7 cellular contexts compared by ENCODE assay signal in the genomic region with DNA sequence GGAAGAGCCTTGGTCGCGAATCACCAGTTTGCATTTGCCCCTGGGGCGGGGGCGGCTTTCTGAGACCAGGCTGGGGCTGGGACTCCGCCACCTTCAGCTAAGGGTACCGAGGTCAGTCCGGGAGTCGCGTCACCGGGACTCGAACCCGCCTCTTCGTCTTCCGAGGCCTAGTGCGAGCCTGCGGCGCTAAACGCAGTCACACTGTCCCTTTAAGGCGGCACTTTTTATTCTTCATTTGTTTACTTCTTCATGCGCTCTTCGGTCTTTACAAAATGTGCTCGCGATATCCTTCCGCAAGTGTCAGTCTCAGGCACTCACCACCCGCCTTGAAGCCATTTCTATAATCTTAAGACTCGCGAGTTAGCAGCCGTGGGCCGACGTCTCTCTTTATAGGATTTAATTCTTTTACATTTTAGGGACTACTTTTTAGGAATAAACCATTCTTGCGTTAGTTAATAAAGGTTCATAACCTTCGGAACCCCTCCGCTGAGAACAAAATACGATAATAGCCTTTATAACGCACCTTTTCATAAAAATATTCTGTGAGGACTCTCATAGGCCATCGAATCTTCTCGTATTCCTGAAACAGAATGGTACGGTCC. TPM values are rescaled to one million over a fixed set of nuclear protein-coding genes. Genes with fewer than 3 reads are reported as not detected.
A peak's percentile ranks its signal among the peaks of the same experiment; 100 is the strongest.
DNase-seq lines count a peak whose midpoint lies in the region; ATAC-seq lines count a peak whose summit lies in the region.

No MANE protein-coding gene starts in this region.

- no peaks in the 10 kb centered on the region for H3K27me3 ChIP-seq in right cardiac atrium (ENCODE audit: control insufficient read depth, insufficient read depth)

- peak overlapping the region; percentile 85 for H3K4me3 ChIP-seq in right cardiac atrium (ENCODE audit: low read length)

- peak overlapping the region; percentile 99 for H3K27ac ChIP-seq in right cardiac atrium (ENCODE audit: low read length)

- intact Hi-C loops in right cardiac atrium (cut with DNase I), result loop anchor here in 3 of 4 donors (2.0 to 10.0 kb wide), 4 partner anchors 13 to 167 kb away; a partner anchor contains a TSS

- no peaks in the 10 kb centered on the region for H3K9me3 ChIP-seq in right cardiac atrium (ENCODE audit: control insufficient read depth, low read length)

- DNase-seq in NCI-H146 treated with DMSO at 0.1 percent for 48 hours (lab: John Stamatoyannopoulos, UW; ENCODE audit: unreplicated experiment) (peak; percentile 74), T-helper 1 cell (peak; percentile 50 to 93 (median 66)), amygdala (lab: John Stamatoyannopoulos, UW) (peak in 54 of 56 donors; percentile 41 to 88 (median 72)), right cardiac atrium (peak; percentile 86 to 94 (median 93)), pulmonary artery endothelial cell (ENCODE audit: low read depth, low spot score) (peak; percentile 78)

- under 1% methylated on average over 38 of the region's 38 CpGs for WGBS in right cardiac atrium

- ATAC-seq in GM18907 (IDR thresholded peaks at IDR 0.05; ENCODE audit: unreplicated experiment) (peak; percentile 30), right cardiac atrium (peak; percentile 17 to 34), HG02852 (IDR thresholded peaks at IDR 0.05; ENCODE audit: unreplicated experiment) (no peak)

- H3K4me1 ChIP-seq in right cardiac atrium (ENCODE audit: control insufficient read depth, insufficient read depth, low read length), result peaks cover 9% of the 10 kb centered on the region

RNA-seq across cellular contexts. Expression of a gene that starts 0.6 kb away (rescaled TPM):
- total RNA-seq in right cardiac atrium (10 to 100 TPM; 37.1 to 42.6 (median 40.6) TPM), pulmonary artery endothelial cell (9.7 and 9.8 TPM in 2 replicates)
- polyA plus RNA-seq in right cardiac atrium, result 21.2 TPM

RNA-seq across cellular contexts. Expression of a gene that starts 12.2 kb away (rescaled TPM):
- total RNA-seq in right cardiac atrium (10 to 100 TPM; 11.9 to 14.8 (median 12.6) TPM), pulmonary artery endothelial cell (4.4 and 5.5 TPM in 2 replicates)
- 12.0 TPM for polyA plus RNA-seq in right cardiac atrium

RNA-seq across cellular contexts. Expression of a gene that starts 14.0 kb away (rescaled TPM):
- total RNA-seq in right cardiac atrium, result 1 to 10 TPM; 3.5 to 8.2 (median 6.6) TPM
- polyA plus RNA-seq in right cardiac atrium, result 6.5 TPM
- total RNA-seq in pulmonary artery endothelial cell, result 3.0 and 4.4 TPM in 2 replicates

RNA-seq across cellular contexts. Expression of a gene that starts 15.4 kb away (rescaled TPM):
- total RNA-seq in right cardiac atrium, result 100 to 1,000 TPM in 3 of 4 donors, 10 to 100 TPM in 1; 94.2 to 164 (median 138) TPM
- polyA plus RNA-seq in right cardiac atrium, result 100 TPM
- total RNA-seq in pulmonary artery endothelial cell, result 10.5 and 13.7 TPM in 2 replicates
